In genomic region chrX:97494756-97495372, GRCh38 we compare ENCODE assay signal across 13 cellular contexts.
DNase-seq lines count a peak whose midpoint lies in the region; ATAC-seq, FAIRE-seq and TF ChIP-seq lines count a peak whose summit lies in the region.
"Had no signal": no experiment of that assay in that cellular context is flagged by ENCODE, and none has a peak within 500 bp of the region (broad histone marks: within the 10 kb centered on the region; RNA-seq: fewer than 3 reads in every experiment).

No MANE protein-coding gene starts in this region.

- POLR2A ChIA-PET in GM12878 (lab: Charles Lee) = no interaction called here

- SMC1A ChIA-PET in GM12878 (lab: Charles Lee; ENCODE audit: uncharacterized antibody, unreplicated experiment) = interaction anchor here (0.6 to 1.2 kb wide), 3 partner anchors 12 to 248 kb away, joined by 3 to 4 read pairs (median 3); no protein-coding TSS in a partner anchor

- RAD21 ChIA-PET in GM12878 (lab: Charles Lee; ENCODE audit: unreplicated experiment) = no interaction called here

- TF ChIP-seq POLR2A in GM12878 (IDR thresholded peaks at IDR 0.05; ENCODE audit: low read depth, low read length) (no peak), sigmoid colon (IDR thresholded peaks at IDR 0.05) (no peak)

- ATAC-seq in GM18867 (IDR thresholded peaks at IDR 0.05; ENCODE audit: unreplicated experiment) (peak; percentile 96), GM21390 (IDR thresholded peaks at IDR 0.05; ENCODE audit: unreplicated experiment) (peak; percentile 98), HG03039 (IDR thresholded peaks at IDR 0.05; ENCODE audit: unreplicated experiment) (peak; percentile 96), GM12878 (peak; percentile 92), aorta (ENCODE audit: low FRiP score) (no peak)

- intact Hi-C loops in GM12878 (cut with micrococcal nuclease; ENCODE audit: unreplicated experiment) (no loop called here), aorta (cut with DNase I) (no loop called here), sigmoid colon (cut with DNase I) (no loop called here)

- H3K27ac ChIP-seq in GM12878 (ENCODE audit: control insufficient read depth, insufficient read depth) (no peak overlapping the region), aorta (ENCODE audit: low read depth in 1 of 2, low read length in 2 of 2) (no peak overlapping the region), sigmoid colon (no peak overlapping the region)
- H3K27ac ChIP-seq: esophagus squamous epithelium, neutrophil, suprapubic skin had no signal

- in situ Hi-C loops in GM12878 (cut with MboI) = no loop called here

- H3K4me1 ChIP-seq in GM12878 (ENCODE audit: control insufficient read depth, insufficient read depth, low read length) (no peaks in the 10 kb centered on the region), aorta (ENCODE audit: control insufficient read depth in 1 of 2, insufficient read depth in 2 of 2, low read length in 2 of 2) (no peaks in the 10 kb centered on the region), sigmoid colon (no peaks in the 10 kb centered on the region)
- H3K4me1 ChIP-seq: esophagus squamous epithelium, suprapubic skin had no signal

- H3K4me3 ChIP-seq in GM12878 (no peak overlapping the region), aorta (ENCODE audit: low read length in 2 of 2) (no peak overlapping the region), sigmoid colon (no peak overlapping the region)
- H3K4me3 ChIP-seq: esophagus squamous epithelium, suprapubic skin had no signal

- H4K20me1 ChIP-seq in GM12878 (ENCODE audit: control insufficient read depth, insufficient read depth) = no peaks in the 10 kb centered on the region

- no peak overlapping the region for H3K4me2 ChIP-seq in GM12878 (ENCODE audit: control insufficient read depth, insufficient read depth)

- CTCF ChIA-PET in GM12878 (lab: Yijun Ruan, JAX) = interaction anchor here (1.2 kb wide), 1 partner anchor 16 kb away, joined by 3 read pairs; no protein-coding TSS in a partner anchor

- no peaks in the 10 kb centered on the region for H3K79me2 ChIP-seq in GM12878 (ENCODE audit: control insufficient read depth, insufficient read depth, low read length)

- H3K9ac ChIP-seq in GM12878 (ENCODE audit: control insufficient read depth, insufficient read depth, low read length) = no peak overlapping the region

- no peak for TF ChIP-seq CTCF in GM12878 (IDR thresholded peaks at IDR 0.05 in 2 of 3, conservative IDR thresholded peaks at IDR 0.05 in 1 of 3; ENCODE audit: control insufficient read depth in 2 of 3, extremely low read depth in 1 of 3, insufficient read depth in 1 of 3, low read depth in 3 of 3, low read length in 3 of 3)
- TF ChIP-seq CTCF in sigmoid colon (IDR thresholded peaks at IDR 0.05) = no peak

- no peak for TF ChIP-seq RAD21 in GM12878 (IDR thresholded peaks at IDR 0.05; ENCODE audit: insufficient read depth, low read depth, low read length)

- H3K27me3 ChIP-seq in GM12878 (replicated peaks in 1 of 2; ENCODE audit: control insufficient read depth in 2 of 2, insufficient read depth in 2 of 2, low read length in 1 of 2) = no peaks in the 10 kb centered on the region
- H3K27me3 ChIP-seq in aorta (ENCODE audit: control insufficient read depth in 1 of 2, insufficient read depth in 2 of 2, low read length in 1 of 2) = no peaks in the 10 kb centered on the region
- H3K27me3 ChIP-seq in sigmoid colon = no peaks in the 10 kb centered on the region
- H3K27me3 ChIP-seq: esophagus squamous epithelium, neutrophil, suprapubic skin had no signal

- peak; percentile 64 for FAIRE-seq in GM12878 (lab: Jason Lieb, UNC)

- H3K36me3 ChIP-seq in GM12878 (ENCODE audit: control insufficient read depth in 2 of 2, insufficient read depth in 2 of 2, low read length in 1 of 2) (no peaks in the 10 kb centered on the region), aorta (ENCODE audit: control insufficient read depth in 1 of 2, insufficient read depth in 2 of 2, low read length in 1 of 2) (no peaks in the 10 kb centered on the region), sigmoid colon (no peaks in the 10 kb centered on the region)
- H3K36me3 ChIP-seq: esophagus squamous epithelium, neutrophil, suprapubic skin had no signal

- no peak overlapping the region for H2AFZ ChIP-seq in GM12878 (ENCODE audit: control insufficient read depth, low read depth, low read length)

- no TSS peak for BruUV-seq in GM12878 (replicated peaks; lab: Mats Ljungman, UMichigan)

- WGBS in GM12878 (ENCODE audit: insufficient coverage, insufficient replicate concordance, low lambda C conversion rate, missing lambda C conversion rate) = 0% methylated on average over 1 of the region's 1 CpG
- 77 to 95% methylated on average over 1 of the region's 1 CpG for WGBS in aorta, 2 donors
- WGBS in sigmoid colon, 2 donors = 87 to 93% methylated on average over 1 of the region's 1 CpG

- DNase-seq in GM12878 (ENCODE audit: low read depth, low spot score) (peak; percentile 31), COLO829 (ENCODE audit: low spot score) (no peak), aorta (no peak), LoVo (ENCODE audit: low spot score) (no peak), sigmoid colon (no peak)
- DNase-seq: DMS 273 treated with DMSO at 0.1 percent for 48 hours, esophagus squamous epithelium, HCEC 1CT had no signal

- TF ChIP-seq EP300 in GM12878 (IDR thresholded peaks at IDR 0.05; ENCODE audit: borderline replicate concordance in 1 of 2, control insufficient read depth in 1 of 2, low read depth in 2 of 2, low read length in 2 of 2) (no peak; a peak in 1 of 4 replicates), sigmoid colon (IDR thresholded peaks at IDR 0.05) (no peak)

- H3K9me3 ChIP-seq in GM12878 (replicated peaks; ENCODE audit: control insufficient read depth, insufficient read depth, low read length) = no peaks in the 10 kb centered on the region
- no peaks in the 10 kb centered on the region for H3K9me3 ChIP-seq in aorta (ENCODE audit: control insufficient read depth, low read length)
- no peaks in the 10 kb centered on the region for H3K9me3 ChIP-seq in sigmoid colon
- H3K9me3 ChIP-seq: esophagus squamous epithelium, neutrophil, suprapubic skin had no signal

TF ChIP-seq in GM12878, 131 proteins besides CTCF, POLR2A, EP300 and RAD21 (continues in another document):
- peak; percentile 81 for TF ChIP-seq JUNB (IDR thresholded peaks at IDR 0.05)
- peak; percentile 61 for TF ChIP-seq IRF4 (IDR thresholded peaks at IDR 0.05; ENCODE audit: low read depth, low read length)
- TF ChIP-seq TCF3 (IDR thresholded peaks at IDR 0.05; ENCODE audit: borderline replicate concordance, insufficient read depth, low read depth, low read length) = no peak
- no peak for TF ChIP-seq HCFC1 (IDR thresholded peaks at IDR 0.05; ENCODE audit: low read length)
- TF ChIP-seq TBL1XR1 (IDR thresholded peaks at IDR 0.05; ENCODE audit: low read depth, low read length) = 0 out of 2 replicates have a peak, but pooled peaks have one; percentile 30
- 0 out of 2 replicates have a peak, but pooled peaks have one; percentile 32 for TF ChIP-seq BCL11A (IDR thresholded peaks at IDR 0.05; ENCODE audit: low read depth, low read length)
- TF ChIP-seq IKZF2 (IDR thresholded peaks at IDR 0.05) = peak in 1 of 2 experiments; percentile 58; a peak in 1 of 4 replicates
- TF ChIP-seq MTA2 (IDR thresholded peaks at IDR 0.05; ENCODE audit: low read depth) = no peak
- TF ChIP-seq ATF2 (IDR thresholded peaks at IDR 0.05; ENCODE audit: low read length) = peak; percentile 50; the same call in 1 of the 2 replicates
- TF ChIP-seq CHD4 (IDR thresholded peaks at IDR 0.05) = no peak
- no peak for TF ChIP-seq ASH2L (IDR thresholded peaks at IDR 0.05; ENCODE audit: borderline replicate concordance, low read depth)
- no peak for TF ChIP-seq HDGF (IDR thresholded peaks at IDR 0.05)
- peak; percentile 36; the same call in 1 of the 2 replicates for TF ChIP-seq FOXM1 (IDR thresholded peaks at IDR 0.05; ENCODE audit: low read depth, low read length)
- 0 out of 2 replicates have a peak, but pooled peaks have one; percentile 18 for TF ChIP-seq MEF2A (IDR thresholded peaks at IDR 0.05; ENCODE audit: insufficient read depth, low read depth, low read length)
- peak; percentile 72 for TF ChIP-seq NFIC (IDR thresholded peaks at IDR 0.05; ENCODE audit: low read depth, low read length)
- no peak for TF ChIP-seq POU2F2 (IDR thresholded peaks at IDR 0.05; ENCODE audit: borderline replicate concordance, low read depth, low read length)
- TF ChIP-seq SKIL (IDR thresholded peaks at IDR 0.05; ENCODE audit: low read depth, poor library complexity, severe bottlenecking) = no peak
- no peak for TF ChIP-seq ZSCAN29 (IDR thresholded peaks at IDR 0.05)
- TF ChIP-seq MEF2B (IDR thresholded peaks at IDR 0.05; ENCODE audit: partially characterized antibody, poor library complexity, severe bottlenecking) = no peak
- TF ChIP-seq RBBP5 (conservative IDR thresholded peaks at IDR 0.05) = no peak
